In the genomic region with DNA sequence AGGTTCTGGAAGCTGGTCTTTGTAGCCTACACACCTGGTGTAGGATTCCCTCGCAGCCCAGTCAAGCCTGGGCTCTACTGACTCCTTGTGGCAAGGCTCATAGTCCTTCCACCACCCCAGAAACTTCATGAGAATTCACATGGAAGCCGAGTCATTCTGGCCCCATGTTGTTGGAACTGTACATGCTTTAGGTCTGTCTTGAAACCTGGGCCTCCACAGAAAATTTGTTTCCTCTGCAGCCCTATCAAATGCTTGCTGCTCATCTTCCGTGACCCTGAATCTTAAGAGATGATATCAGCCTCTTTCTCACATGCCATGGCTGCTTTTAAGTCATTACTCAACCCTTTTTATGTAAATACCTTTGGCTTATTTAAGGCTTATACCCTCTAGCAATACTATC, we compare ENCODE assay signal across 10 cellular contexts.
DNase-seq lines count a peak whose midpoint lies in the region; FAIRE-seq and TF ChIP-seq lines count a peak whose summit lies in the region.
"Had no signal": no experiment of that assay in that cellular context is flagged by ENCODE, and none has a peak within 500 bp of the region (broad histone marks: within the 10 kb centered on the region; RNA-seq: fewer than 3 reads in every experiment).

No MANE protein-coding gene starts in this region.

- H3K36me3 ChIP-seq in KMS-11 (ENCODE audit: insufficient read depth) (no peaks in the 10 kb centered on the region), bronchial epithelial cell (ENCODE audit: control insufficient read depth, insufficient read depth, low read length) (no peaks in the 10 kb centered on the region), spleen (peaks cover 0 to 70% (median 25%) of the 10 kb centered on the region in 6 donors), testis (ENCODE audit: low read depth, missing control alignments) (no peaks in the 10 kb centered on the region)

- no peak overlapping the region for H3K9ac ChIP-seq in KMS-11

- H3K9me3 ChIP-seq in spleen (no peaks in the 10 kb centered on the region), testis (no peaks in the 10 kb centered on the region)
- H3K9me3 ChIP-seq: lower lobe of right lung had no signal

- H3K4me1 ChIP-seq in KMS-11 (ENCODE audit: low read depth, poor library complexity, severe bottlenecking) (no peaks in the 10 kb centered on the region), spleen (peaks cover 0 to 37% (median 0%) of the 10 kb centered on the region in 6 donors), testis (no peaks in the 10 kb centered on the region)
- H3K4me1 ChIP-seq: lower lobe of right lung had no signal

- H4K20me1 ChIP-seq in KMS-11 (ENCODE audit: insufficient read depth) = no peaks in the 10 kb centered on the region

- 80 to 92% (median 91%) methylated on average over 3 of the region's 3 CpGs for WGBS in spleen, 5 donors
- 90 to 95% methylated on average over 3 of the region's 3 CpGs for WGBS in testis, 2 donors

- TF ChIP-seq CTCF in KMS-11 (conservative IDR thresholded peaks at IDR 0.05; ENCODE audit: low read depth, low read length) (0 out of 2 replicates have a peak, but pooled peaks have one; percentile 10), bronchial epithelial cell (IDR thresholded peaks at IDR 0.05; ENCODE audit: insufficient read depth, low read length, severe bottlenecking) (peak; percentile 34), spleen (IDR thresholded peaks at IDR 0.05 in 8 of 11, conservative IDR thresholded peaks at IDR 0.05 in 3 of 11) (peak in 7 of 11 experiments; percentile 9 to 48 (median 38)), testis (IDR thresholded peaks at IDR 0.05) (no peak)

- H3K27ac ChIP-seq in KMS-11 (no peak overlapping the region), spleen (peak overlapping the region in 1 of 8 donors; percentile 10), testis (no peak overlapping the region)
- H3K27ac ChIP-seq: lower lobe of right lung had no signal

- H3K27me3 ChIP-seq in KMS-11 (ENCODE audit: insufficient read depth, low read depth) (no peaks in the 10 kb centered on the region), bronchial epithelial cell (ENCODE audit: control insufficient read depth, insufficient read depth, low read length) (no peaks in the 10 kb centered on the region), spleen (replicated peaks in 1 of 7) (no peaks in the 10 kb centered on the region), testis (no peaks in the 10 kb centered on the region)

- intact Hi-C loops in spleen (cut with DNase I; ENCODE audit: low total_unique reads) = no loop called here
- intact Hi-C loops in testis (cut with DNase I; ENCODE audit: low total_unique reads) = no loop called here

- H3K4me3 ChIP-seq in KMS-11 (IDR thresholded peaks at IDR 0.05; ENCODE audit: insufficient read depth, low read depth, low read length) = no peak overlapping the region
- no peak overlapping the region for H3K4me3 ChIP-seq in bronchial epithelial cell (ENCODE audit: low read depth, low read length)
- H3K4me3 ChIP-seq in spleen = no peak overlapping the region
- H3K4me3 ChIP-seq in testis = no peak overlapping the region
- H3K4me3 ChIP-seq: lower lobe of right lung had no signal

- FAIRE-seq in bronchial epithelial cell (lab: Jason Lieb, UNC) (no peak), H54 (lab: Jason Lieb, UNC) (no peak)

- no peak overlapping the region for H3K4me2 ChIP-seq in KMS-11

- H3K79me2 ChIP-seq in KMS-11 (ENCODE audit: insufficient read depth, low read depth) = no peaks in the 10 kb centered on the region

- TF ChIP-seq POLR2A in spleen (IDR thresholded peaks at IDR 0.05) (no peak), H54 (IDR thresholded peaks at IDR 0.05; ENCODE audit: low read depth, low read length) (no peak), testis (IDR thresholded peaks at IDR 0.05) (no peak)

- DNase-seq in NCI-H510A treated with DMSO at 0.1 percent for 48 hours (lab: John Stamatoyannopoulos, UW) (peak; percentile 12), NCI-H510A (lab: John Stamatoyannopoulos, UW) (no peak), bronchial epithelial cell (ENCODE audit: low read depth) (no peak), spleen (no peak), SIG-M5 treated with dmso at 0.1 percent for 504 hours (lab: John Stamatoyannopoulos, UW; ENCODE audit: unreplicated experiment) (no peak), H54 (ENCODE audit: insufficient read length, low spot score) (no peak), testis (no peak)
- DNase-seq: C1 segment of cervical spinal cord, lower lobe of right lung had no signal

- H2AFZ ChIP-seq in KMS-11 (ENCODE audit: low read depth) = no peak overlapping the region

Comparison
In these comparisons a context has a peak if more than half of its experiments do, and no peak if none do; other contexts are left out.
1. CTCF ChIP-seq: peak in KMS-11 (single experiment), bronchial epithelial cell (single experiment) and spleen (7 of 11); none in testis (0 of 3).